In the genomic region with DNA sequence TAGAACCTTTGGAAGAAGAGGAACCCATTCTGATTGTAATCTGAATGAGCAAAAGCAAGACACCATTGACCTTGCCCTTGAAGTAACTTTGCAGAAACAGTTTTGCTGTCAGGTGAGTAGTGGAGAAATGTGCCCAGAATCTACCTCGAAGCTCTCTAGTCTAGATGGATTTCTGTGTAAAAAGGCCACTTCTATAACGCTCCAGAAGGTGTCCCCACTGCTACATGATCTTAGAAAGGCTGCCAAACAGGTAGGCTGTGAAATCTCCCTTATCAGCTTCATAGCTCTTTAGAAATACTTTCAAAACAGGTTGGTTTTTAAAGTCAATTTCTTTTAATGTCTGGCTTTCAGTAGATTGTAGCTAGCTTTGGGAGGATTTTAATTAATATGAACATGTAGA, we compare ENCODE assay signal across 8 cellular contexts.
DNase-seq lines count a peak whose midpoint lies in the region; ATAC-seq, FAIRE-seq and TF ChIP-seq lines count a peak whose summit lies in the region.
"Not testable (repeated sequence)": the region's sequence is repeated elsewhere in the genome, so short reads cannot be mapped to it uniquely, and the experiment has no call there.

No MANE protein-coding gene starts in this region.

- H3K4me2 ChIP-seq in MM.1S (ENCODE audit: low read depth, low read length), result not testable (repeated sequence)

- not testable (repeated sequence) for H3K4me1 ChIP-seq in A673 (ENCODE audit: insufficient read depth, low read length, poor library complexity, severe bottlenecking); MM.1S (ENCODE audit: low read length); mucosa of descending colon (ENCODE audit: low read depth)

- in situ Hi-C loops in SK-MEL-5 (cut with HindIII; ENCODE audit: low pct_unique_long_range_greater_than_20kb, low sequenced_read_pairs), result not testable (repeated sequence)

- not testable (repeated sequence) for H3K36me3 ChIP-seq in A673 (ENCODE audit: insufficient read depth, low read length, poor library complexity, severe bottlenecking); MM.1S (replicated peaks; ENCODE audit: insufficient read depth, low read length); mucosa of descending colon (ENCODE audit: low read depth)

- H4K20me1 ChIP-seq in MM.1S (ENCODE audit: insufficient read depth, low read length), result not testable (repeated sequence)

- ATAC-seq in left ventricle myocardium superior, result peak; percentile 29
- ATAC-seq in mucosa of descending colon, result peak; percentile 31

- not testable (repeated sequence) for H3K27me3 ChIP-seq in A673 (replicated peaks; ENCODE audit: insufficient read depth, low read depth, low read length, poor library complexity); MM.1S (replicated peaks; ENCODE audit: insufficient read depth, low read length)

- not testable (repeated sequence) for H3K9me2 ChIP-seq in MM.1S (replicated peaks; ENCODE audit: insufficient read depth, low read length)

- FAIRE-seq in G401.6 (lab: Jason Lieb, UNC), result peak; percentile 31

- DNase-seq in A673 (ENCODE audit: low spot score) (peak; percentile 1), MM.1S (peak; percentile 40), NCI-H345 treated with DMSO at 0.1 percent for 48 hours (lab: John Stamatoyannopoulos, UW; ENCODE audit: unreplicated experiment) (peak; percentile 1), SK-MEL-5 (ENCODE audit: low read depth, low spot score) (peak; percentile 50), cardiac fibroblast (ENCODE audit: low read depth in 2 of 2) (peak; percentile 2 to 12), mucosa of descending colon (peak in 1 of 3 donors; percentile 29)
- not testable (repeated sequence) for DNase-seq in left ventricle myocardium superior

- POLR2A ChIA-PET in A673 (lab: Charles Lee; ENCODE audit: low non-redundant PET), result not testable (repeated sequence)

- H3K27ac ChIP-seq in A673 (ENCODE audit: low read depth, low read length, poor library complexity, severe bottlenecking); MM.1S (ENCODE audit: low read length): not testable (repeated sequence)

- H3K4me3 ChIP-seq in A673 (ENCODE audit: low read depth, low read length, poor library complexity, severe bottlenecking); MM.1S (ENCODE audit: low read length); cardiac fibroblast (replicated peaks in 1 of 2; ENCODE audit: low read depth in 2 of 2, low read length in 2 of 2); mucosa of descending colon: not testable (repeated sequence)

- not testable (repeated sequence) for H3K79me2 ChIP-seq in MM.1S (ENCODE audit: low read length)

- intact Hi-C loops in A673 (cut with micrococcal nuclease; ENCODE audit: unreplicated experiment); left ventricle myocardium superior (cut with micrococcal nuclease); mucosa of descending colon (cut with DNase I, micrococcal nuclease): not testable (repeated sequence)

- CTCF ChIA-PET in A673 (lab: Charles Lee), result not testable (repeated sequence)

- H2AFZ ChIP-seq in MM.1S (ENCODE audit: low read length), result not testable (repeated sequence)

- H3K9ac ChIP-seq in MM.1S (ENCODE audit: low read length), result not testable (repeated sequence)

- not testable (repeated sequence) for H3F3A ChIP-seq in MM.1S (ENCODE audit: insufficient read depth, low read length)

- H3K9me3 ChIP-seq in A673 (ENCODE audit: low read depth, low read length, poor library complexity, severe bottlenecking); MM.1S (replicated peaks; ENCODE audit: insufficient read depth, low read length); mucosa of descending colon: not testable (repeated sequence)

- TF ChIP-seq CTCF in A673 (conservative IDR thresholded peaks at IDR 0.05; ENCODE audit: low read depth, low read length); MM.1S (IDR thresholded peaks at IDR 0.05; ENCODE audit: low read length); cardiac fibroblast (IDR thresholded peaks at IDR 0.05; ENCODE audit: low read depth, low read length); mucosa of descending colon (IDR thresholded peaks at IDR 0.05): not testable (repeated sequence)

- not testable (repeated sequence) for BruUV-seq in A673 (replicated peaks; lab: Mats Ljungman, UMichigan)
